1 cellular context compared by ENCODE assay signal in genomic region chr3:136196401-136197158, GRCh38.
TF ChIP-seq lines count a peak whose summit lies in the region.

No MANE protein-coding gene starts in this region.

TF ChIP-seq in K562, 482 proteins besides CTCF, POLR2A, EP300 and RAD21 (continued from another document and continues in another):
- no peak for TF ChIP-seq HMBOX1 (IDR thresholded peaks at IDR 0.05)
- TF ChIP-seq HES1 (IDR thresholded peaks at IDR 0.05; ENCODE audit: low read depth) = 0 out of 2 replicates have a peak, but pooled peaks have one; percentile 21
- TF ChIP-seq ZNF41 (CRISPR knock-in tag; conservative IDR thresholded peaks at IDR 0.05) = no peak
- 0 out of 2 replicates have a peak, but pooled peaks have one; percentile 20 for TF ChIP-seq ZNF165 (CRISPR knock-in tag; IDR thresholded peaks at IDR 0.05; ENCODE audit: borderline replicate concordance)
- TF ChIP-seq SMAD4 (CRISPR knock-in tag; conservative IDR thresholded peaks at IDR 0.05) = peak; percentile 66; the same call in 1 of the 2 replicates
- no peak for TF ChIP-seq IRF2 (CRISPR knock-in tag; IDR thresholded peaks at IDR 0.05)
- no peak for TF ChIP-seq HNRNPK (IDR thresholded peaks at IDR 0.05; ENCODE audit: low read depth, low read length, poor library complexity, severe bottlenecking)
- TF ChIP-seq CBFA2T3 (IDR thresholded peaks at IDR 0.05) = no peak
- no peak for TF ChIP-seq CCAR2 (IDR thresholded peaks at IDR 0.05; ENCODE audit: low read depth, low read length)
- TF ChIP-seq MTA3 (IDR thresholded peaks at IDR 0.05; ENCODE audit: borderline replicate concordance) = peak; percentile 73; the same call in 1 of the 2 replicates
- TF ChIP-seq ELK3 (CRISPR knock-in tag; IDR thresholded peaks at IDR 0.05) = no peak
- TF ChIP-seq ELK1 (CRISPR knock-in tag; IDR thresholded peaks at IDR 0.05) = no peak
- peak; percentile 62 for TF ChIP-seq TAF1 (IDR thresholded peaks at IDR 0.05; ENCODE audit: control insufficient read depth, extremely low read depth, insufficient read depth, low read length, severe bottlenecking)
- TF ChIP-seq TCF3 (CRISPR knock-in tag; IDR thresholded peaks at IDR 0.05) = no peak; the same call in 1 of the 2 replicates
- TF ChIP-seq LCOR (CRISPR knock-in tag; IDR thresholded peaks at IDR 0.05) = peak; percentile 79
- TF ChIP-seq SOX6 (IDR thresholded peaks at IDR 0.05) = peak; percentile 71
- peak; percentile 38; the same call in 1 of the 2 replicates for TF ChIP-seq KLF6 (CRISPR knock-in tag; IDR thresholded peaks at IDR 0.05; ENCODE audit: borderline replicate concordance)
- peak; percentile 95; the same call in 1 of the 2 replicates for TF ChIP-seq ZNF232 (CRISPR knock-in tag; IDR thresholded peaks at IDR 0.05)
- TF ChIP-seq JUNB (CRISPR knock-in tag; conservative IDR thresholded peaks at IDR 0.05) = no peak
- no peak for TF ChIP-seq ZNF699 (CRISPR knock-in tag; IDR thresholded peaks at IDR 0.05; ENCODE audit: insufficient replicate concordance)
- TF ChIP-seq IFI16 (CRISPR knock-in tag; IDR thresholded peaks at IDR 0.05) = no peak
- no peak for TF ChIP-seq MAFK (IDR thresholded peaks at IDR 0.05; ENCODE audit: low read length)
- peak; percentile 23 to 64 for TF ChIP-seq MAZ (CRISPR knock-in tag; conservative IDR thresholded peaks at IDR 0.05 in 1 of 2, IDR thresholded peaks at IDR 0.05 in 1 of 2)
- no peak for TF ChIP-seq ZBTB26 (CRISPR knock-in tag; IDR thresholded peaks at IDR 0.05)
- peak; percentile 98 for TF ChIP-seq ZFX (CRISPR knock-in tag; IDR thresholded peaks at IDR 0.05)
- no peak for TF ChIP-seq PML (IDR thresholded peaks at IDR 0.05; ENCODE audit: low read length)
- peak; percentile 44 for TF ChIP-seq PHF20 (IDR thresholded peaks at IDR 0.05; ENCODE audit: partially characterized antibody)
- TF ChIP-seq E2F8 (IDR thresholded peaks at IDR 0.05; ENCODE audit: low read depth, partially characterized antibody) = no peak
- TF ChIP-seq CHD2 (IDR thresholded peaks at IDR 0.05; ENCODE audit: low read depth, low read length) = peak; percentile 54
- no peak for TF ChIP-seq SRSF3 (IDR thresholded peaks at IDR 0.05; ENCODE audit: insufficient read depth, low read length)
- TF ChIP-seq MTA1 (IDR thresholded peaks at IDR 0.05; ENCODE audit: borderline replicate concordance) = no peak
- TF ChIP-seq CEBPB (tag; IDR thresholded peaks at IDR 0.05) = peak; percentile 94
- no peak for TF ChIP-seq KLF16 (IDR thresholded peaks at IDR 0.05)
- TF ChIP-seq HDAC8 (tag; IDR thresholded peaks at IDR 0.05) = peak; percentile 74; the same call in 1 of the 2 replicates
- TF ChIP-seq E2F5 (CRISPR knock-in tag; IDR thresholded peaks at IDR 0.05) = peak; percentile 97
- TF ChIP-seq ASH1L (IDR thresholded peaks at IDR 0.05; ENCODE audit: borderline replicate concordance, low read depth, partially characterized antibody) = peak; percentile 48
- no peak; the same call in 1 of the 2 replicates for TF ChIP-seq ZNF263 (CRISPR knock-in tag; IDR thresholded peaks at IDR 0.05; ENCODE audit: borderline replicate concordance)
- no peak for TF ChIP-seq ZNF347 (CRISPR knock-in tag; IDR thresholded peaks at IDR 0.05; ENCODE audit: low read depth)
- no peak for TF ChIP-seq PBX2 (CRISPR knock-in tag; IDR thresholded peaks at IDR 0.05; ENCODE audit: low read depth)
- TF ChIP-seq PBX2 (tag; conservative IDR thresholded peaks at IDR 0.05; ENCODE audit: low read depth) = no peak
- no peak for TF ChIP-seq SNIP1 (IDR thresholded peaks at IDR 0.05; ENCODE audit: low read depth)
- TF ChIP-seq HDAC3 (IDR thresholded peaks at IDR 0.05; ENCODE audit: borderline replicate concordance, partially characterized antibody) = no peak
- TF ChIP-seq MED1 (CRISPR knock-in tag; IDR thresholded peaks at IDR 0.05; ENCODE audit: borderline replicate concordance) = no peak
- no peak for TF ChIP-seq RBM14 (IDR thresholded peaks at IDR 0.05; ENCODE audit: borderline replicate concordance, insufficient read depth, low read depth, low read length)
- no peak for TF ChIP-seq MBD1 (CRISPR knock-in tag; IDR thresholded peaks at IDR 0.05)
- TF ChIP-seq REST (CRISPR knock-in tag; IDR thresholded peaks at IDR 0.05; ENCODE audit: low read depth) = 0 out of 2 replicates have a peak, but pooled peaks have one; percentile 37
- TF ChIP-seq ZFP30 (CRISPR knock-in tag; IDR thresholded peaks at IDR 0.05; ENCODE audit: borderline replicate concordance) = no peak
- no peak for TF ChIP-seq NFATC3 (IDR thresholded peaks at IDR 0.05)
